1 cellular context compared by ENCODE assay signal in genomic region chr10:101694056-101694673, GRCh38.
TF ChIP-seq lines count a peak whose summit lies in the region.

No MANE protein-coding gene starts in this region.

TF ChIP-seq in K562, 482 proteins besides CTCF, POLR2A, EP300 and RAD21 (continued from another document and continues in another):
- TF ChIP-seq UBTF (IDR thresholded peaks at IDR 0.05; ENCODE audit: borderline replicate concordance in 1 of 2, low read depth in 2 of 2, low read length in 2 of 2): peak; percentile 99
- TF ChIP-seq LARP7 (IDR thresholded peaks at IDR 0.05): no peak
- no peak for TF ChIP-seq ZNF239 (CRISPR knock-in tag; IDR thresholded peaks at IDR 0.05)
- TF ChIP-seq SUPT5H (IDR thresholded peaks at IDR 0.05): no peak
- no peak for TF ChIP-seq CEBPB (tag; IDR thresholded peaks at IDR 0.05)
- TF ChIP-seq HDAC6 (IDR thresholded peaks at IDR 0.05; ENCODE audit: low read depth, low read length): no peak
- TF ChIP-seq PCBP1 (IDR thresholded peaks at IDR 0.05; ENCODE audit: low read depth, low read length, poor library complexity, severe bottlenecking): no peak
- TF ChIP-seq SP2 (IDR thresholded peaks at IDR 0.05; ENCODE audit: extremely low read depth, low read depth, low read length, poor library complexity, severe bottlenecking): no peak
- no peak for TF ChIP-seq ZNF79 (CRISPR knock-in tag; IDR thresholded peaks at IDR 0.05; ENCODE audit: low read depth)
- no peak for TF ChIP-seq ASH1L (IDR thresholded peaks at IDR 0.05; ENCODE audit: borderline replicate concordance, low read depth, partially characterized antibody)
- TF ChIP-seq ZNF121 (CRISPR knock-in tag; conservative IDR thresholded peaks at IDR 0.05): no peak
- TF ChIP-seq SREBF2 (CRISPR knock-in tag; IDR thresholded peaks at IDR 0.05): no peak
- no peak for TF ChIP-seq ZNF655 (CRISPR knock-in tag; IDR thresholded peaks at IDR 0.05)
- peak; percentile 72; the same call in 1 of the 2 replicates for TF ChIP-seq KAT7 (CRISPR knock-in tag; IDR thresholded peaks at IDR 0.05; ENCODE audit: borderline replicate concordance)
- TF ChIP-seq NFYB (IDR thresholded peaks at IDR 0.05; ENCODE audit: extremely low read depth, insufficient read length): no peak
- no peak for TF ChIP-seq BCOR (IDR thresholded peaks at IDR 0.05)
- TF ChIP-seq ZNF384 (IDR thresholded peaks at IDR 0.05; ENCODE audit: low read depth, low read length): no peak
- no peak for TF ChIP-seq ARID1B (IDR thresholded peaks at IDR 0.05)
- TF ChIP-seq MCM3 (IDR thresholded peaks at IDR 0.05): no peak
- no peak for TF ChIP-seq GABPA (tag; conservative IDR thresholded peaks at IDR 0.05; ENCODE audit: low read depth)
- TF ChIP-seq ZNF609 (CRISPR knock-in tag; IDR thresholded peaks at IDR 0.05; ENCODE audit: borderline replicate concordance): no peak
- no peak for TF ChIP-seq PHF21A (IDR thresholded peaks at IDR 0.05; ENCODE audit: borderline replicate concordance, low read depth)
- no peak for TF ChIP-seq MBD1 (CRISPR knock-in tag; IDR thresholded peaks at IDR 0.05)
- TF ChIP-seq ZNF24 (IDR thresholded peaks at IDR 0.05): no peak
- no peak for TF ChIP-seq ZNF696 (CRISPR knock-in tag; conservative IDR thresholded peaks at IDR 0.05)
- TF ChIP-seq PHTF2 (CRISPR knock-in tag; IDR thresholded peaks at IDR 0.05): no peak
- no peak for TF ChIP-seq PCBP2 (IDR thresholded peaks at IDR 0.05; ENCODE audit: low read depth, low read length, poor library complexity, severe bottlenecking)
- TF ChIP-seq CHD4 (IDR thresholded peaks at IDR 0.05; ENCODE audit: insufficient read depth, insufficient replicate concordance, low read depth, low read length, poor library complexity, severe bottlenecking): no peak
- TF ChIP-seq KAT2B (IDR thresholded peaks at IDR 0.05; ENCODE audit: low read depth, low read length): no peak
- no peak for TF ChIP-seq GABPB2 (CRISPR knock-in tag; conservative IDR thresholded peaks at IDR 0.05)
- TF ChIP-seq RBBP5 (IDR thresholded peaks at IDR 0.05; ENCODE audit: borderline replicate concordance, insufficient read depth, low read length, poor library complexity, severe bottlenecking): peak; percentile 56
- no peak for TF ChIP-seq ETS2 (tag; IDR thresholded peaks at IDR 0.05; ENCODE audit: borderline replicate concordance, poor library complexity, severe bottlenecking)
- no peak for TF ChIP-seq ATF7 (IDR thresholded peaks at IDR 0.05)
- 0 out of 2 replicates have a peak, but pooled peaks have one; percentile 50 for TF ChIP-seq TFAP4 (CRISPR knock-in tag; IDR thresholded peaks at IDR 0.05; ENCODE audit: borderline replicate concordance)
- TF ChIP-seq SRSF7 (optimal IDR thresholded peaks at IDR 0.05; ENCODE audit: low read depth, low read length): no peak
- no peak for TF ChIP-seq MTA1 (IDR thresholded peaks at IDR 0.05; ENCODE audit: borderline replicate concordance)
- no peak for TF ChIP-seq TFAM (CRISPR knock-in tag; conservative IDR thresholded peaks at IDR 0.05)
- TF ChIP-seq ZNF592 (IDR thresholded peaks at IDR 0.05): 0 out of 2 replicates have a peak, but pooled peaks have one; percentile 42
- TF ChIP-seq RFX7 (CRISPR knock-in tag; IDR thresholded peaks at IDR 0.05): no peak
- no peak for TF ChIP-seq ZNF184 (CRISPR knock-in tag; IDR thresholded peaks at IDR 0.05)
- TF ChIP-seq ZNF253 (CRISPR knock-in tag; conservative IDR thresholded peaks at IDR 0.05): no peak
- TF ChIP-seq TOE1 (IDR thresholded peaks at IDR 0.05; ENCODE audit: borderline replicate concordance): no peak
- TF ChIP-seq TOE1 (CRISPR knock-in tag; IDR thresholded peaks at IDR 0.05; ENCODE audit: borderline replicate concordance, low read depth): no peak
- TF ChIP-seq IFI16 (CRISPR knock-in tag; IDR thresholded peaks at IDR 0.05): no peak
- TF ChIP-seq E2F3 (CRISPR knock-in tag; IDR thresholded peaks at IDR 0.05): no peak
- TF ChIP-seq KLF6 (CRISPR knock-in tag; IDR thresholded peaks at IDR 0.05; ENCODE audit: borderline replicate concordance): no peak
- no peak for TF ChIP-seq TGIF2 (CRISPR knock-in tag; IDR thresholded peaks at IDR 0.05)
- TF ChIP-seq HMBOX1 (IDR thresholded peaks at IDR 0.05): no peak
- no peak for TF ChIP-seq ZBTB1 (CRISPR knock-in tag; IDR thresholded peaks at IDR 0.05; ENCODE audit: borderline replicate concordance, low read depth)
- no peak for TF ChIP-seq STAT5A (IDR thresholded peaks at IDR 0.05; ENCODE audit: borderline replicate concordance, low read length)
- TF ChIP-seq SMAD3 (CRISPR knock-in tag; conservative IDR thresholded peaks at IDR 0.05): no peak
- no peak for TF ChIP-seq ELK1 (CRISPR knock-in tag; IDR thresholded peaks at IDR 0.05)
- TF ChIP-seq TRIM28 (IDR thresholded peaks at IDR 0.05): no peak
- no peak for TF ChIP-seq ZNF3 (CRISPR knock-in tag; IDR thresholded peaks at IDR 0.05)
